8 cellular contexts compared by ENCODE assay signal in the genomic region with DNA sequence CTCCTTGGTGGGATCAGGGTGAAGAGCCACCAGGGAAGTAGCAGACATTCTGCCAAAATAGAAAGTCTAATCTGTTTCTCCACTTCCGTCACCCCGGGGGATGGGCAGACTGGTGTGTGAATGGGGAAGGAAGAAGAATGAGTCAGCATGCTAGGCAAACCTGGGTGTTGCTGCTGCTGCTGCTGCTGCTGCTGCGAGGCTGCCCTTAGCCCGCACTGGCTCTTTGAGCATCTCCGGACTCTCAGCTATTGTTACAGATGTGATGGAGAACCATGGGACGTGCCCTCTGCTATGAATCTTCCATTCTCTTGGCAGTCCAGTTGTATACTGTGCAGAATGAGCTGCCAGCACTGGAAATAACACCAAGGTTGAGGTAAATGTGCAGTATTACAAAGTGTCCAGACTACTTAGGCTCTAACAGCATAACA.
A peak's percentile ranks its signal among the peaks of the same experiment; 100 is the strongest.
DNase-seq lines count a peak whose midpoint lies in the region; ATAC-seq and TF ChIP-seq lines count a peak whose summit lies in the region.

No MANE protein-coding gene starts in this region.

- ATAC-seq in GM18520 (IDR thresholded peaks at IDR 0.05; ENCODE audit: unreplicated experiment): peak; percentile 93
- peak; percentile 97 for ATAC-seq in HG03045 (IDR thresholded peaks at IDR 0.05; ENCODE audit: unreplicated experiment)

- H3K9me3 ChIP-seq in sigmoid colon (no peaks in the 10 kb centered on the region), MG63 (no peaks in the 10 kb centered on the region)

- H3K4me3 Mint-ChIP-seq in activated T-helper 1 cell treated with anti-CD3 and anti-CD28 coated beads, Interleukin-12 subunit alpha, Interleukin-12 subunit beta, Interleukin-2, Interleukin-4 antibody, amounts not matched to agents 30 ng/mL and 10 ng/mL and 1 ng/mL, durations not matched to agents 14 hours and 24 hours and 36 hours: peak overlapping the region; percentile 40
- no peak overlapping the region for H3K4me3 Mint-ChIP-seq in glutamatergic neuron (ENCODE audit: unreplicated experiment)

- H3K36me3 Mint-ChIP-seq in activated T-helper 1 cell treated with anti-CD3 and anti-CD28 coated beads, Interleukin-12 subunit alpha, Interleukin-12 subunit beta, Interleukin-2, Interleukin-4 antibody, amounts not matched to agents 30 ng/mL and 10 ng/mL and 1 ng/mL, durations not matched to agents 14 hours and 24 hours and 36 hours (ENCODE audit: low read depth): peaks cover 23% of the 10 kb centered on the region
- peaks cover 3% of the 10 kb centered on the region for H3K36me3 Mint-ChIP-seq in glutamatergic neuron (ENCODE audit: unreplicated experiment)

- no peak for TF ChIP-seq POLR2A in sigmoid colon (IDR thresholded peaks at IDR 0.05)

- peaks cover 55% of the 10 kb centered on the region for H3K4me1 Mint-ChIP-seq in activated T-helper 1 cell treated with anti-CD3 and anti-CD28 coated beads, Interleukin-12 subunit alpha, Interleukin-12 subunit beta, Interleukin-2, Interleukin-4 antibody, amounts not matched to agents 30 ng/mL and 10 ng/mL and 1 ng/mL, durations not matched to agents 14 hours and 24 hours and 36 hours (ENCODE audit: low read depth)
- H3K4me1 Mint-ChIP-seq in glutamatergic neuron (ENCODE audit: low read depth, unreplicated experiment): peaks cover 33% of the 10 kb centered on the region

- peaks cover 5% of the 10 kb centered on the region for H3K9me3 Mint-ChIP-seq in activated T-helper 1 cell treated with anti-CD3 and anti-CD28 coated beads, Interleukin-12 subunit alpha, Interleukin-12 subunit beta, Interleukin-2, Interleukin-4 antibody, amounts not matched to agents 30 ng/mL and 10 ng/mL and 1 ng/mL, durations not matched to agents 14 hours and 24 hours and 36 hours
- H3K9me3 Mint-ChIP-seq in glutamatergic neuron (ENCODE audit: unreplicated experiment): peaks cover 4% of the 10 kb centered on the region

- intact Hi-C loops in activated T-helper 1 cell treated with anti-CD3 and anti-CD28 coated beads, Interleukin-12 subunit alpha, Interleukin-12 subunit beta, Interleukin-2, Interleukin-4 antibody, amounts not matched to agents 30 ng/mL and 10 ng/mL and 1 ng/mL, durations not matched to agents 14 hours and 24 hours and 36 hours (cut with micrococcal nuclease): loop anchor here (1.0 to 2.0 kb wide), 5 partner anchors 20 to 160 kb away; no protein-coding TSS in a partner anchor
- intact Hi-C loops in sigmoid colon (cut with DNase I): loop anchor here (5.0 kb wide), 1 partner anchor 37 kb away; no protein-coding TSS in a partner anchor

- H3K27me3 ChIP-seq in sigmoid colon (no peaks in the 10 kb centered on the region), MG63 (no peaks in the 10 kb centered on the region)

- H3K27ac Mint-ChIP-seq in activated T-helper 1 cell treated with anti-CD3 and anti-CD28 coated beads, Interleukin-12 subunit alpha, Interleukin-12 subunit beta, Interleukin-2, Interleukin-4 antibody, amounts not matched to agents 30 ng/mL and 10 ng/mL and 1 ng/mL, durations not matched to agents 14 hours and 24 hours and 36 hours: peak overlapping the region; percentile 59
- no peak overlapping the region for H3K27ac Mint-ChIP-seq in glutamatergic neuron (ENCODE audit: unreplicated experiment)

- H3K4me1 ChIP-seq in sigmoid colon: peaks cover 4 to 85% (median 76%) of the 10 kb centered on the region in 4 donors

- peak overlapping the region; percentile 30 to 73 (median 58) for H3K27ac ChIP-seq in sigmoid colon

- WGBS in sigmoid colon, 2 donors: 19 to 24% methylated on average over 6 of the region's 6 CpGs

- TF ChIP-seq CTCF in AG09309 (IDR thresholded peaks at IDR 0.05; ENCODE audit: control insufficient read depth, insufficient read depth, low read depth, low read length, missing control alignments) (no peak), glutamatergic neuron (IDR thresholded peaks at IDR 0.05; ENCODE audit: partially characterized antibody, unreplicated experiment) (no peak), sigmoid colon (IDR thresholded peaks at IDR 0.05) (no peak)

- H3K4me3 ChIP-seq in AG09309 (ENCODE audit: control insufficient read depth, low read depth, low read length) (no peak overlapping the region), sigmoid colon (no peak overlapping the region), MG63 (no peak overlapping the region)

- TF ChIP-seq EP300 in sigmoid colon (IDR thresholded peaks at IDR 0.05): no peak

- peak; percentile 8 for DNase-seq in AG09309 (ENCODE audit: low read depth)
- peak; percentile 83 for DNase-seq in RPMI7951 (ENCODE audit: low read depth)
- peak; percentile 73 for DNase-seq in activated T-helper 1 cell treated with anti-CD3 and anti-CD28 coated beads, Interleukin-12 subunit alpha, Interleukin-12 subunit beta, Interleukin-2, Interleukin-4 antibody, amounts not matched to agents 30 ng/mL and 10 ng/mL and 1 ng/mL, durations not matched to agents 14 hours and 24 hours and 36 hours (ENCODE audit: low spot score)
- DNase-seq in glutamatergic neuron: peak; percentile 41
- peak; percentile 87 for DNase-seq in sigmoid colon
- DNase-seq in MG63: no peak

- H3K36me3 ChIP-seq in sigmoid colon (no peaks in the 10 kb centered on the region), MG63 (no peaks in the 10 kb centered on the region)

- H3K27me3 Mint-ChIP-seq in activated T-helper 1 cell treated with anti-CD3 and anti-CD28 coated beads, Interleukin-12 subunit alpha, Interleukin-12 subunit beta, Interleukin-2, Interleukin-4 antibody, amounts not matched to agents 30 ng/mL and 10 ng/mL and 1 ng/mL, durations not matched to agents 14 hours and 24 hours and 36 hours (ENCODE audit: insufficient read depth): peaks cover 5% of the 10 kb centered on the region
- peaks cover 3% of the 10 kb centered on the region for H3K27me3 Mint-ChIP-seq in glutamatergic neuron (ENCODE audit: unreplicated experiment)
